Comparison of ENCODE assay signal across 1 cellular context in the genomic region with DNA sequence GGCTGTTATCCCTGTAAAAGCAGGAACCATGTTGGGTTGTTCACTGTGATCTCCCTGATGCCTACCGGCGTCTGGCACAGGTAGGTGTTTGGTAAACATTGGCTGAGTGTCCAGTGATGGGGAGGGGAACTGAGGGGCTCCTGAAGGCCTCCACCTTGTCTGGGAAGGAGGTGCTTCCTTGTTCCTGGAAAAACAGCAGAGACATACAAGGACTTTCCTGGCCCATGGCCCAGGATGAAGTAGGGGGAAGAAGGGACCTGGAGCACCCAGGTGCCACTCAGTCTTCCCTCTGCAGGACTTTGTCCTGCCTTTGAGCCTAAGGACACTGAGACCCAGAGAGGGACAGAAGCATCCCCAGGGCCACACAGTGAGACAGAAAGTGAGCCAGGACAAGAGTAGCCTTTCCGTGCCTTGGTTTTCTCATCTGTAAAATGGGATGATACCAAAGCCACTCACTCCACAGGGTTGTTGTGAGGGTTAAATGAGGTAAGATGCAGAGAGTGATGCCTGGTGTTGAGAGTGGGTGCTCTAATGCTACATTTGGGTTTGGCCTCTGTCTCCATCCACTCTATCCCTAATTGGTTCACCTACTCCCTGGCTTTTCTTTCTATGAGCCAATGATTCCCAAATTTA.
TF ChIP-seq lines count a peak whose summit lies in the region.

No MANE protein-coding gene starts in this region.

TF ChIP-seq in IMR-90, 13 proteins besides CTCF, POLR2A, EP300 and RAD21:
- TF ChIP-seq, protein P1, sequence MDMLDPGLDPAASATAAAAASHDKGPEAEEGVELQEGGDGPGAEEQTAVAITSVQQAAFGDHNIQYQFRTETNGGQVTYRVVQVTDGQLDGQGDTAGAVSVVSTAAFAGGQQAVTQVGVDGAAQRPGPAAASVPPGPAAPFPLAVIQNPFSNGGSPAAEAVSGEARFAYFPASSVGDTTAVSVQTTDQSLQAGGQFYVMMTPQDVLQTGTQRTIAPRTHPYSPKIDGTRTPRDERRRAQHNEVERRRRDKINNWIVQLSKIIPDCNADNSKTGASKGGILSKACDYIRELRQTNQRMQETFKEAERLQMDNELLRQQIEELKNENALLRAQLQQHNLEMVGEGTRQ (IDR thresholded peaks at IDR 0.05; ENCODE audit: low read depth, low read length), result no peak
- no peak for TF ChIP-seq MXI1 (IDR thresholded peaks at IDR 0.05; ENCODE audit: borderline replicate concordance, low read depth, low read length)
- TF ChIP-seq, protein P2, sequence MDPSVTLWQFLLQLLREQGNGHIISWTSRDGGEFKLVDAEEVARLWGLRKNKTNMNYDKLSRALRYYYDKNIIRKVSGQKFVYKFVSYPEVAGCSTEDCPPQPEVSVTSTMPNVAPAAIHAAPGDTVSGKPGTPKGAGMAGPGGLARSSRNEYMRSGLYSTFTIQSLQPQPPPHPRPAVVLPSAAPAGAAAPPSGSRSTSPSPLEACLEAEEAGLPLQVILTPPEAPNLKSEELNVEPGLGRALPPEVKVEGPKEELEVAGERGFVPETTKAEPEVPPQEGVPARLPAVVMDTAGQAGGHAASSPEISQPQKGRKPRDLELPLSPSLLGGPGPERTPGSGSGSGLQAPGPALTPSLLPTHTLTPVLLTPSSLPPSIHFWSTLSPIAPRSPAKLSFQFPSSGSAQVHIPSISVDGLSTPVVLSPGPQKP (IDR thresholded peaks at IDR 0.05; ENCODE audit: borderline replicate concordance, low read depth, low read length), result no peak
- no peak for TF ChIP-seq MAZ (IDR thresholded peaks at IDR 0.05; ENCODE audit: borderline replicate concordance, low read depth, low read length)
- TF ChIP-seq MAFK (IDR thresholded peaks at IDR 0.05; ENCODE audit: low read depth, low read length), result no peak
- TF ChIP-seq BHLHE40 (IDR thresholded peaks at IDR 0.05; ENCODE audit: low read depth, low read length), result no peak
- TF ChIP-seq CEBPB (IDR thresholded peaks at IDR 0.05; ENCODE audit: low read depth, low read length), result no peak
- no peak for TF ChIP-seq NFE2L2 (IDR thresholded peaks at IDR 0.05; ENCODE audit: low read depth, low read length)
- no peak for TF ChIP-seq SMC3 (IDR thresholded peaks at IDR 0.05; ENCODE audit: low read depth, low read length)
